In the genomic region with DNA sequence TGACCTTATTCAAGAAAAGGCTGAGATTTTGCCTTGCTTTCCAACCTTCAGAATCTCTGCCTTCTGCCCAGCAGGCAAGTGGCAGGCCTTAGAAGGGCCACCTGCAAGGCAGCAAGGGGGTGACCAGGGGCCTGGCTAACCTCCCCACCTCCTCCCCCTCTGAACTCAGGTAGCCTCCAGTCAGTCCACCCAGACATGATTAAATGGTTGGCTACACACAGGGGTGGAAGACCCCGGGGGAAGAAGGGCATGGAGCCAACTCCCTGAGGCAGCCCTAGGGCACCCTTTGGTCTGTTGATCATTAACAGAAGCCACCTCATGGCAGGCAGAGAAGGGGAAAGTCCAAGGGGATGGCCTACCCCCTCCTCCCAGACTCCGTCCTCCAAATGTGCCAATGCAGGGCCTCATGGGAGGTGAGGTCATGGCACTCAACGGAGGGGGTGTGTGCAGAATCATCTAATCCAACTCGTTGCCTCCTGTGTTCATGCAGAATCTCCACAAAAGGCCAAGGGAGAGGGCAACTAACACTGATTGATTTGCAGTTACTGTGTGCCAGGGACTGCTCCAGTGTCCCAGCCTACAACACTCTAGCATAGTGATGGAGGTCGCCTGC, we compare ENCODE assay signal across 9 cellular contexts.
DNase-seq lines count a peak whose midpoint lies in the region; ATAC-seq and TF ChIP-seq lines count a peak whose summit lies in the region.
"Had no signal": no experiment of that assay in that cellular context is flagged by ENCODE, and none has a peak within 500 bp of the region (broad histone marks: within the 10 kb centered on the region; RNA-seq: fewer than 3 reads in every experiment).

No MANE protein-coding gene starts in this region.

- TF ChIP-seq CTCF in RWPE2 (IDR thresholded peaks at IDR 0.05; ENCODE audit: poor library complexity, severe bottlenecking) = no peak

- H3K4me1 ChIP-seq in RWPE2 (ENCODE audit: insufficient read depth, poor library complexity, severe bottlenecking) = peaks cover 46% of the 10 kb centered on the region

- no peaks in the 10 kb centered on the region for H3K27me3 Mint-ChIP-seq in stimulated activated naive CD8-positive, alpha-beta T cell treated with anti-CD3 and anti-CD28 coated beads, Interleukin-15, amount 100 ng/mL, for 72 hours

- no peaks in the 10 kb centered on the region for H3K9me3 ChIP-seq in RWPE2 (ENCODE audit: severe bottlenecking)

- no peak overlapping the region for H3K4me3 Mint-ChIP-seq in stimulated activated naive CD8-positive, alpha-beta T cell treated with anti-CD3 and anti-CD28 coated beads, Interleukin-15, amount 100 ng/mL, for 72 hours

- H3K27ac Mint-ChIP-seq in stimulated activated naive CD8-positive, alpha-beta T cell treated with anti-CD3 and anti-CD28 coated beads, Interleukin-15, amount 100 ng/mL, for 72 hours = no peak overlapping the region

- DNase-seq in RWPE2 (ENCODE audit: low spot score) (no peak), iris pigment epithelial cell (ENCODE audit: low read depth) (peak; percentile 39), globus pallidus (ENCODE audit: low spot score) (no peak), iPS-NIHi11 (ENCODE audit: low spot score) (no peak)
- peak; percentile 42 to 60 for DNase-seq in stimulated activated naive CD8-positive, alpha-beta T cell treated with anti-CD3 and anti-CD28 coated beads, Interleukin-15, amount 100 ng/mL, for 72 hours
- DNase-seq: MV-4-11 had no signal

- no peaks in the 10 kb centered on the region for H3K27me3 ChIP-seq in RWPE2 (ENCODE audit: insufficient read depth, poor library complexity, severe bottlenecking)

- peak overlapping the region; percentile 99 for H3K27ac ChIP-seq in RWPE2 (ENCODE audit: poor library complexity, severe bottlenecking)

- H3K36me3 ChIP-seq in RWPE2 (ENCODE audit: low read depth) = peaks cover 24% of the 10 kb centered on the region

- H3K4me1 Mint-ChIP-seq in stimulated activated naive CD8-positive, alpha-beta T cell treated with anti-CD3 and anti-CD28 coated beads, Interleukin-15, amount 100 ng/mL, for 72 hours = peaks cover 95% of the 10 kb centered on the region

- H3K9me3 Mint-ChIP-seq in stimulated activated naive CD8-positive, alpha-beta T cell treated with anti-CD3 and anti-CD28 coated beads, Interleukin-15, amount 100 ng/mL, for 72 hours = no peaks in the 10 kb centered on the region

- ATAC-seq in GM18870 (IDR thresholded peaks at IDR 0.05; ENCODE audit: unreplicated experiment) (peak; percentile 34), RWPE2 (ENCODE audit: low read depth) (no peak), HG03565 (IDR thresholded peaks at IDR 0.05; ENCODE audit: unreplicated experiment) (no peak), HG03045 (IDR thresholded peaks at IDR 0.05; ENCODE audit: unreplicated experiment) (no peak)
- ATAC-seq in stimulated activated naive CD8-positive, alpha-beta T cell treated with anti-CD3 and anti-CD28 coated beads, Interleukin-15, amount 100 ng/mL, for 72 hours = peak; percentile 8

- no peak overlapping the region for H3K4me3 ChIP-seq in RWPE2 (ENCODE audit: severe bottlenecking)

Comparison
In these comparisons a context has a peak if more than half of its experiments do, and no peak if none do; other contexts are left out.
1. ATAC-seq: peak in GM18870 (single experiment) and stimulated activated naive CD8-positive, alpha-beta T cell treated with anti-CD3 and anti-CD28 coated beads, Interleukin-15, amount 100 ng/mL, for 72 hours (single experiment); none in RWPE2 (single experiment), HG03565 (single experiment) and HG03045 (single experiment).
2. DNase-seq: peak in iris pigment epithelial cell (single experiment) and stimulated activated naive CD8-positive, alpha-beta T cell treated with anti-CD3 and anti-CD28 coated beads, Interleukin-15, amount 100 ng/mL, for 72 hours (2 of 2); none in RWPE2 (single experiment), globus pallidus (single experiment) and iPS-NIHi11 (single experiment).